Comparison of ENCODE assay signal across 29 cellular contexts in the genomic region with DNA sequence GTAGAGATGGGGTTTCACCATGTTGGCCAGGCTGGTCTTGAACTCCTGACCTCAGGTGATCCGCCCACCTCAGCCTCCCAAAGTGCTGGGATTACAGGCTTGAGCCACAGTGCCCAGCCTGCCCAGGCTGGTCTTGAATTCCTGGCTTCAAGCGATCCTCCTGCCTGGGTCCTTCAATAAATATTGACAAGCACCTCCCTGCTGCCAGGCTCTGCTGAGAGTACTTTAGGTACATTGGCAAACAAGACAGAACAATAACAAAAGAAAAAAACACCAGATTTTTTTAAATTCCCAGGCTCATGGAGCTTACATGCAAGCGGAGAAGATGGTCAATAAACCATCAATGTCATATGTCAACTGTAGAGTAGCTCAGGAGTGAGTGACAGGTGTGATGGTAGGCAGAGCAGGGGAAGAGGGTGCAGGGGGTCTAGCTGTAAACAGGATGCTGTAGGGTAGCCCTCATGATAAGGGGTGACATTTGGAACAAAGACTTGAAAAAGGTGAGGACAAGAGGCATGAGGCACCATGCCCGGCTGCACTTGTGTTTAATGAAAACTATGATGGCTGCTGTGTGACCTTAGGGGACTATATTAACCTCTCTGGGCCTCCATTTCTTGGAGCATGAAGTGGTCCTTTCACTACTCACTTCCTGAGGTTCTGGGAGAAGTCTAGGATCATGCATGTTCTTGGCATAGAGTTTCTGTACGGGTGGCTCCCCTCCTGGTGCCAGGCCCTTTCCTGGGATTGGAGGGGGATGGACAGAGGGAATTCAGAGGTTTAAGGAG. TPM values are rescaled to one million over a fixed set of nuclear protein-coding genes. Genes with fewer than 3 reads are reported as not detected.
DNase-seq lines count a peak whose midpoint lies in the region; FAIRE-seq and TF ChIP-seq lines count a peak whose summit lies in the region.
"Had no signal": no experiment of that assay in that cellular context is flagged by ENCODE, and none has a peak within 500 bp of the region (broad histone marks: within the 10 kb centered on the region; RNA-seq: fewer than 3 reads in every experiment).

No MANE protein-coding gene starts in this region.

- no peak for TF ChIP-seq EP300 in suprapubic skin (IDR thresholded peaks at IDR 0.05)

- no peaks in the 10 kb centered on the region for H3K79me2 ChIP-seq in keratinocyte (ENCODE audit: control insufficient read depth, insufficient read depth, low read length)

- no peaks in the 10 kb centered on the region for H3K36me3 ChIP-seq in keratinocyte (ENCODE audit: control insufficient read depth in 2 of 2, extremely low read depth in 1 of 2, insufficient read depth in 2 of 2, low read length in 2 of 2)
- no peaks in the 10 kb centered on the region for H3K36me3 ChIP-seq in suprapubic skin
- H3K36me3 ChIP-seq: BLaER1, pancreas, transverse colon had no signal

- H3K9me3 Mint-ChIP-seq in type B pancreatic cell: no peaks in the 10 kb centered on the region
- H3K9me3 Mint-ChIP-seq: naive thymus-derived CD8-positive, alpha-beta T cell; stimulated activated memory B cell treated with anti-CD40 and anti-IgM and Interleukin-4, amounts not matched to agents 10 μg/mL and 1 μg/mL and 100 μg/mL, for 72 hours had no signal

- peak; percentile 20 for FAIRE-seq in keratinocyte (lab: Jason Lieb, UNC)
- FAIRE-seq: pancreas had no signal

- no peak overlapping the region for H3K4me3 Mint-ChIP-seq in type B pancreatic cell
- H3K4me3 Mint-ChIP-seq: naive thymus-derived CD8-positive, alpha-beta T cell; stimulated activated memory B cell treated with anti-CD40 and anti-IgM and Interleukin-4, amounts not matched to agents 10 μg/mL and 1 μg/mL and 100 μg/mL, for 72 hours had no signal

- H3K9ac ChIP-seq in keratinocyte (ENCODE audit: control insufficient read depth, extremely low read depth, insufficient read depth, low read length): no peak overlapping the region
- H3K9ac ChIP-seq: BLaER1, KMS-11 had no signal

- H3K9me3 ChIP-seq in keratinocyte (ENCODE audit: control insufficient read depth, low read depth, low read length): no peaks in the 10 kb centered on the region
- no peaks in the 10 kb centered on the region for H3K9me3 ChIP-seq in suprapubic skin
- H3K9me3 ChIP-seq: BLaER1, pancreas, transverse colon had no signal

- H3K36me3 Mint-ChIP-seq in type B pancreatic cell: no peaks in the 10 kb centered on the region
- H3K36me3 Mint-ChIP-seq: naive thymus-derived CD8-positive, alpha-beta T cell; stimulated activated memory B cell treated with anti-CD40 and anti-IgM and Interleukin-4, amounts not matched to agents 10 μg/mL and 1 μg/mL and 100 μg/mL, for 72 hours had no signal

- H3K9me1 ChIP-seq in keratinocyte (ENCODE audit: control insufficient read depth, extremely low read depth, insufficient read depth, low read length): no peaks in the 10 kb centered on the region

- H3K4me3 ChIP-seq in keratinocyte (ENCODE audit: control insufficient read depth in 2 of 3, extremely low read depth in 1 of 3, insufficient read depth in 2 of 3, low read depth in 1 of 3, low read length in 3 of 3): no peak overlapping the region
- H3K4me3 ChIP-seq in suprapubic skin: no peak overlapping the region
- H3K4me3 ChIP-seq: BLaER1, dorsolateral prefrontal cortex, pancreas, PC-9, transverse colon had no signal

- H3K4me2 ChIP-seq in keratinocyte (ENCODE audit: control insufficient read depth, extremely low read depth, insufficient read depth, low read depth, low read length): no peak overlapping the region
- H3K4me2 ChIP-seq: BLaER1, KMS-11, PC-9 had no signal

- H3K27ac Mint-ChIP-seq in type B pancreatic cell: peak overlapping the region; percentile 35
- H3K27ac Mint-ChIP-seq: stimulated activated memory B cell treated with anti-CD40 and anti-IgM and Interleukin-4, amounts not matched to agents 10 μg/mL and 1 μg/mL and 100 μg/mL, for 72 hours had no signal

- no peaks in the 10 kb centered on the region for H4K20me1 ChIP-seq in keratinocyte (ENCODE audit: control insufficient read depth, extremely low read depth, insufficient read depth, low read length)
- H4K20me1 ChIP-seq: BLaER1 had no signal

- dilution Hi-C loops in keratinocyte (cut with MboI; ENCODE audit: extremely low pct_ligation_motif_present, low sequenced_read_pairs): no loop called here

- TF ChIP-seq POLR2A in suprapubic skin (IDR thresholded peaks at IDR 0.05): no peak

- H3K4me1 Mint-ChIP-seq in type B pancreatic cell (ENCODE audit: unreplicated experiment): peaks cover 5% of the 10 kb centered on the region
- H3K4me1 Mint-ChIP-seq: stimulated activated memory B cell treated with anti-CD40 and anti-IgM and Interleukin-4, amounts not matched to agents 10 μg/mL and 1 μg/mL and 100 μg/mL, for 72 hours had no signal

- H2AFZ ChIP-seq in keratinocyte (ENCODE audit: control insufficient read depth, low read length): no peak overlapping the region
- H2AFZ ChIP-seq: PC-9 had no signal

- H3K4me1 ChIP-seq in keratinocyte (ENCODE audit: control insufficient read depth, extremely low read depth, insufficient read depth, low read length): peaks cover 15% of the 10 kb centered on the region
- peaks cover 30% of the 10 kb centered on the region for H3K4me1 ChIP-seq in suprapubic skin

- peak in 2 of 3 experiments; percentile 7 to 64 for DNase-seq in NCI-H1417 (lab: John Stamatoyannopoulos, UW)
- no peak for DNase-seq in NCI-H1417 treated with DMSO at 0.1 percent for 48 hours (lab: John Stamatoyannopoulos, UW)
- peak; percentile 22 for DNase-seq in NCI-H345 treated with DMSO at 0.1 percent for 48 hours (lab: John Stamatoyannopoulos, UW; ENCODE audit: unreplicated experiment)
- DNase-seq in keratinocyte (ENCODE audit: low read depth, low spot score): no peak
- DNase-seq in type B pancreatic cell (ENCODE audit: extremely low spot score, unreplicated experiment): no peak
- DNase-seq in NCI-H2227 (lab: John Stamatoyannopoulos, UW; ENCODE audit: unreplicated experiment): no peak
- DNase-seq in suprapubic skin (ENCODE audit: low spot score in 2 of 2): no peak
- no peak for DNase-seq in activated CD8-positive, alpha-beta memory T cell treated with anti-CD3 and anti-CD28 coated beads, Interleukin-2, amount 50 U/mL, for 48 hours
- DNase-seq: activated CD4-positive, alpha-beta T cell treated with anti-CD3 and anti-CD28 coated beads, Interleukin-2, amount 50 U/mL, for 48 hours; activated naive CD4-positive, alpha-beta T cell treated with Interleukin-2 at 50 U/mL for 16 hours; activated T-cell treated with anti-CD3 and anti-CD28 coated beads, Interleukin-2, amount 50 U/mL, for 1 hour; amygdala; dorsolateral prefrontal cortex; foreskin melanocyte; mesenchymal stem cell; naive thymus-derived CD8-positive, alpha-beta T cell; NCI-H1436 treated with DMSO at 0.1 percent for 48 hours; NCI-H526; pancreas; PC-9; T-helper 2 cell; transverse colon had no signal

- H3K27me3 ChIP-seq in keratinocyte (ENCODE audit: control insufficient read depth, extremely low read depth, insufficient read depth, low read length) (no peaks in the 10 kb centered on the region), suprapubic skin (no peaks in the 10 kb centered on the region)
- H3K27me3 ChIP-seq: BLaER1, pancreas had no signal

- 85% methylated on average over 5 of the region's 5 CpGs for WGBS in suprapubic skin

- TF ChIP-seq CTCF in keratinocyte (optimal IDR thresholded peaks at IDR 0.05 in 1 of 3, IDR thresholded peaks at IDR 0.05 in 1 of 3, conservative IDR thresholded peaks at IDR 0.05 in 1 of 3; ENCODE audit: extremely low read depth in 1 of 3, insufficient read depth in 2 of 3, low read length in 3 of 3) (no peak), type B pancreatic cell (conservative IDR thresholded peaks at IDR 0.05) (no peak), suprapubic skin (IDR thresholded peaks at IDR 0.05) (no peak)

- H3K27ac ChIP-seq in keratinocyte (ENCODE audit: control insufficient read depth, insufficient read depth, low read length): no peak overlapping the region
- H3K27ac ChIP-seq in suprapubic skin: no peak overlapping the region
- H3K27ac ChIP-seq: BLaER1, dorsolateral prefrontal cortex, epithelial cell of prostate, KMS-11, pancreas, PC-9, transverse colon had no signal

- H3K27me3 Mint-ChIP-seq in type B pancreatic cell: peaks cover 7% of the 10 kb centered on the region

RNA-seq across cellular contexts. Expression of gene SULT2B1, which starts 19.6 kb away (rescaled TPM):
- polyA plus RNA-seq in keratinocyte: 6.0 to 10.2 TPM (median 8.9 TPM) in 3 replicates
- polyA plus RNA-seq in keratinocyte (2011; ENCODE audit: low read depth): 92.9 TPM
- polyA plus RNA-seq in keratinocyte (2011; cell fraction: cytosol; rRNA removed): 9.9 and 11.2 TPM in 2 replicates
- 6.5 and 6.7 TPM in 2 replicates for polyA plus RNA-seq in keratinocyte (2011; cell fraction: nucleus; rRNA removed)
- polyA plus RNA-seq in keratinocyte (2012; ENCODE audit: low replicate concordance): 12.1 and 225 TPM in 2 replicates
- polyA minus RNA-seq in keratinocyte: 5.1 to 11.3 TPM (median 10.8 TPM) in 3 replicates
- 8.8 TPM for polyA minus RNA-seq in keratinocyte (2011; cell fraction: cytosol; rRNA and poly(A)+ RNA removed)
- polyA minus RNA-seq in keratinocyte (2011; cell fraction: nucleus; rRNA and poly(A)+ RNA removed): 5.5 and 6.4 TPM in 2 replicates
- total RNA-seq in type B pancreatic cell (ENCODE audit: low replicate concordance) (0.77 and 5.3 TPM in 2 replicates), suprapubic skin (100 to 1,000 TPM in 2 of 4 donors, 10 to 100 TPM in 2; 26.0 to 162 (median 122) TPM)
- total RNA-seq: A172; naive thymus-derived CD8-positive, alpha-beta T cell had no signal

RNA-seq across cellular contexts. Expression of gene SPACA4, which starts 35.0 kb away (rescaled TPM):
- polyA plus RNA-seq in keratinocyte: 0.08 TPM in 1 of 3 replicates, not detected in the others
- 0.65 TPM for polyA plus RNA-seq in keratinocyte (2011; ENCODE audit: low read depth)
- not detected in 2 replicates for polyA plus RNA-seq in keratinocyte (2011; cell fraction: cytosol; rRNA removed)
- polyA plus RNA-seq in keratinocyte (2011; cell fraction: nucleus; rRNA removed): not detected in 2 replicates
- 2.1 TPM in 1 of 2 replicates, not detected in the other for polyA plus RNA-seq in keratinocyte (2012; ENCODE audit: low replicate concordance)
- not detected in 3 replicates for polyA minus RNA-seq in keratinocyte
- polyA minus RNA-seq in keratinocyte (2011; cell fraction: cytosol; rRNA and poly(A)+ RNA removed): not detected
- polyA minus RNA-seq in keratinocyte (2011; cell fraction: nucleus; rRNA and poly(A)+ RNA removed): not detected in 2 replicates
- total RNA-seq in type B pancreatic cell (ENCODE audit: low replicate concordance) (not detected in 2 replicates), suprapubic skin (1 to 10 TPM; 2.1 to 3.6 (median 2.8) TPM)
- total RNA-seq: A172; cardiac septum; dorsolateral prefrontal cortex; kidney epithelial cell; naive thymus-derived CD8-positive, alpha-beta T cell; pancreas; PC-9; transverse colon had no signal
- polyA plus RNA-seq: naive thymus-derived CD8-positive, alpha-beta T cell had no signal

RNA-seq across cellular contexts. Expression of gene FAM83E, which starts 43.3 kb away (rescaled TPM):
- 0.06 to 0.31 TPM (median 0.17 TPM) in 3 replicates for polyA plus RNA-seq in keratinocyte
- polyA plus RNA-seq in keratinocyte (2011; ENCODE audit: low read depth): 0.56 TPM
- 0.10 TPM in 1 of 2 replicates, not detected in the other for polyA plus RNA-seq in keratinocyte (2011; cell fraction: cytosol; rRNA removed)
- polyA plus RNA-seq in keratinocyte (2011; cell fraction: nucleus; rRNA removed): 0.31 and 0.47 TPM in 2 replicates
- 0.32 and 0.85 TPM in 2 replicates for polyA plus RNA-seq in keratinocyte (2012; ENCODE audit: low replicate concordance)
- 2.7 TPM in 1 of 3 replicates, not detected in the others for polyA minus RNA-seq in keratinocyte
- not detected for polyA minus RNA-seq in keratinocyte (2011; cell fraction: cytosol; rRNA and poly(A)+ RNA removed)
- 0.84 and 0.93 TPM in 2 replicates for polyA minus RNA-seq in keratinocyte (2011; cell fraction: nucleus; rRNA and poly(A)+ RNA removed)
- total RNA-seq in type B pancreatic cell (ENCODE audit: low replicate concordance): 6.1 and 8.1 TPM in 2 replicates
- 1 to 10 TPM in 2 of 4 donors, under 1 TPM in 2; 0.87 to 5.1 (median 1.1) TPM for total RNA-seq in suprapubic skin
- total RNA-seq: A172, cardiac septum had no signal
- polyA plus RNA-seq: naive thymus-derived CD8-positive, alpha-beta T cell had no signal

RNA-seq across cellular contexts. Expression of gene RPL18, which starts 47.4 kb away (rescaled TPM):
- 1,010 to 1,534 TPM (median 1,015 TPM) in 3 replicates for polyA plus RNA-seq in keratinocyte
- 166 TPM for polyA plus RNA-seq in keratinocyte (2011; ENCODE audit: low read depth)
- polyA plus RNA-seq in keratinocyte (2011; cell fraction: cytosol; rRNA removed): 744 and 1,244 TPM in 2 replicates
- 365 and 473 TPM in 2 replicates for polyA plus RNA-seq in keratinocyte (2011; cell fraction: nucleus; rRNA removed)
- polyA plus RNA-seq in keratinocyte (2012; ENCODE audit: low replicate concordance): 1,466 and 2,372 TPM in 2 replicates
- polyA minus RNA-seq in keratinocyte: 491 to 622 TPM (median 599 TPM) in 3 replicates
- 1,163 TPM for polyA minus RNA-seq in keratinocyte (2011; cell fraction: cytosol; rRNA and poly(A)+ RNA removed)
- 177 and 212 TPM in 2 replicates for polyA minus RNA-seq in keratinocyte (2011; cell fraction: nucleus; rRNA and poly(A)+ RNA removed)
- 1,623 and 1,815 TPM in 2 replicates for total RNA-seq in type B pancreatic cell (ENCODE audit: low replicate concordance)
- total RNA-seq in suprapubic skin: 1,000 to 10,000 TPM; 2,067 to 3,423 (median 3,271) TPM

RNA-seq across cellular contexts. Expression of gene SPHK2, which starts 47.7 kb away (rescaled TPM):
- 2.8 to 3.8 TPM (median 3.4 TPM) in 3 replicates for polyA plus RNA-seq in keratinocyte
- polyA plus RNA-seq in keratinocyte (2011; ENCODE audit: low read depth): 1.1 TPM
- polyA plus RNA-seq in keratinocyte (2011; cell fraction: cytosol; rRNA removed): 1.6 and 4.5 TPM in 2 replicates
- 8.2 and 10.9 TPM in 2 replicates for polyA plus RNA-seq in keratinocyte (2011; cell fraction: nucleus; rRNA removed)
- 2.2 and 6.7 TPM in 2 replicates for polyA plus RNA-seq in keratinocyte (2012; ENCODE audit: low replicate concordance)
- 4.0 to 7.1 TPM (median 4.4 TPM) in 3 replicates for polyA minus RNA-seq in keratinocyte
- 5.8 TPM for polyA minus RNA-seq in keratinocyte (2011; cell fraction: cytosol; rRNA and poly(A)+ RNA removed)
- 5.1 and 5.2 TPM in 2 replicates for polyA minus RNA-seq in keratinocyte (2011; cell fraction: nucleus; rRNA and poly(A)+ RNA removed)
- 44.0 and 47.1 TPM in 2 replicates for total RNA-seq in type B pancreatic cell (ENCODE audit: low replicate concordance)
- total RNA-seq in suprapubic skin: 1 to 10 TPM; 3.9 to 9.9 (median 5.6) TPM

Comparison
In these comparisons a context has a peak if more than half of its experiments do, and no peak if none do; other contexts are left out.
1. DNase-seq: peak in NCI-H1417 (2 of 3) and NCI-H345 treated with DMSO at 0.1 percent for 48 hours (single experiment); none in NCI-H1417 treated with DMSO at 0.1 percent for 48 hours (single experiment), keratinocyte (single experiment), type B pancreatic cell (single experiment), NCI-H2227 (single experiment), suprapubic skin (0 of 2) and activated CD8-positive, alpha-beta memory T cell treated with anti-CD3 and anti-CD28 coated beads, Interleukin-2, amount 50 U/mL, for 48 hours (single experiment).